1 cellular context compared by ENCODE assay signal in the genomic region with DNA sequence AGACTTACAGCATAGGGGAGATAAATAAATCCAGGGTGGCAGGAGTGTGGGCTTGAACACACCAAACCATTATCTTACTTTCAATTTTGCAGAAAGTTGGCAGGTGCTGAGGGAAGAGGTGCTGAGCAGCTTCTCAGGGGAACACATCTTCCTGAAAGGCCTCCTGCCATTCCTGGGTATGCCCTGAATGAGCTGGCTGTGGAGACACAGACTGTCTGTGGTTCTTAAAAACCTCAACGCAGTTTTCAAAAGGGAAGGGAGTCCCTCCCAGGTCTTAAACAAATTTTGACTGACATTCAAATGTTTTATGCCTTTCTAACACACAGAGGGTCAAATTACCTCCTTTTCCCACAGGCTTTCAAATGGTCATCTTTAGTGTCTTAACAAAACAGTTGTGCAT.
TF ChIP-seq lines count a peak whose summit lies in the region.

No MANE protein-coding gene starts in this region.

TF ChIP-seq in GM23338, 12 proteins besides CTCF, POLR2A, EP300 and RAD21 (continued from another document):
- TF ChIP-seq JUNB (IDR thresholded peaks at IDR 0.05; ENCODE audit: unreplicated experiment) (no peak), POLR2AphosphoS5 (IDR thresholded peaks at IDR 0.05; ENCODE audit: low read depth) (no peak), STAT1 (IDR thresholded peaks at IDR 0.05; ENCODE audit: unreplicated experiment) (no peak), ZNF331 (CRISPR knock-in tag; IDR thresholded peaks at IDR 0.05; ENCODE audit: low read depth) (no peak), REST (IDR thresholded peaks at IDR 0.05; ENCODE audit: unreplicated experiment) (no peak)
